ENCODE assay signal across 8 cellular contexts in the genomic region with DNA sequence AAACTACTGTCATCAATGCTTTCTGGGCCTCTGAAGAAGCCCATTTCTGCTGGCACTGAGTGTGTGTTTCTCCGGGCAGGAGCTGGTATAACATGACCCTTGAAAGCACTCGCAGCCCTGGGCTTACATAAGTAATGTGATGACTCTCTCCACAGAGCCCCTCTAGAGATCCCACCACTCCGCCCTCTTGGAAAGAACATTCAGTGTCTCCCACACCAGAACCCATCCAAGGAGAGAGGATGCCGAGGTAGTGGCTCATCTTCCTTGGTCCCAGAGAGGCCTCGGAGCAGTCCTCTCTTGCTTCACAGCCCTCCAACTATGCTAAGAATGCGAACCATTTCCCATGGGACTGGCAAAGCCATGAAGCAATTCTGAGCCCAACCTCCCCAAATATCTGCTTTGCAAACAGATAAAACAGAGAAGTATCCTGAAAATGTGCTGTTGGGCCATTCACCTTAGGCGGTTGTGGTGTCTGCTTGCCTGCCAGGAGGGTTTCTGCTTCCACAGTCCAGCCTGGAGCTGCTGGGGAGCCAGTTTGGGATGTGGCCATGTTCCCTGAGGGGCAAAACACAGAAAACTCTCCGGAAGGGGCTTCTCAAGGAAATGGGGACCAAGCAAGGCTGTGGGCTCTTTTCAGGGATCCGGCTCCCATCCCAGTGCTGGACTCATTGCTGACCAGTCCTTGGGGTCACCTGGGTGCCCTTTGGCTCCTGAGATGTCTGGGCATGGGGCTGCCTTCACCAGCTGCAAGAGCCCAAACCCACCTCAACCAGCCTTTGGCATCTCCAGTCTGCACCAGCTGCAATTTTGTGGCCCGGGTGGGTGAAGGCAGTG. TPM values are rescaled to one million over a fixed set of nuclear protein-coding genes. Genes with fewer than 3 reads are reported as not detected.
A peak's percentile ranks its signal among the peaks of the same experiment; 100 is the strongest.
DNase-seq lines count a peak whose midpoint lies in the region; ATAC-seq, FAIRE-seq and TF ChIP-seq lines count a peak whose summit lies in the region.

No MANE protein-coding gene starts in this region.

- peak overlapping the region; percentile 70 for H3K27ac Mint-ChIP-seq in neural progenitor cell
- H3K27ac Mint-ChIP-seq in activated T-helper 1 cell treated with anti-CD3 and anti-CD28 coated beads, Interleukin-12 subunit alpha, Interleukin-12 subunit beta, Interleukin-2, Interleukin-4 antibody, amounts not matched to agents 30 ng/mL and 10 ng/mL and 1 ng/mL, durations not matched to agents 14 hours and 24 hours and 36 hours, result no peak overlapping the region

- H3K9me3 ChIP-seq in neural progenitor cell (ENCODE audit: low read depth), result no peaks in the 10 kb centered on the region

- POLR2A ChIA-PET in BJ (lab: Charles Lee) (interaction anchor here (1.0 kb wide), 2 partner anchors 41 to 156 kb away, joined by 3 read pairs; no protein-coding TSS in a partner anchor), RWPE1 (lab: Yijun Ruan, JAX; ENCODE audit: low non-redundant PET) (no interaction called here)

- H3K27me3 Mint-ChIP-seq in neural progenitor cell (ENCODE audit: insufficient read depth, low read depth), result peaks cover 8% of the 10 kb centered on the region
- H3K27me3 Mint-ChIP-seq in activated T-helper 1 cell treated with anti-CD3 and anti-CD28 coated beads, Interleukin-12 subunit alpha, Interleukin-12 subunit beta, Interleukin-2, Interleukin-4 antibody, amounts not matched to agents 30 ng/mL and 10 ng/mL and 1 ng/mL, durations not matched to agents 14 hours and 24 hours and 36 hours (ENCODE audit: insufficient read depth), result peaks cover 2% of the 10 kb centered on the region

- peak overlapping the region; percentile 17 for H2AFZ ChIP-seq in neural progenitor cell (replicated peaks)

- no peak for ATAC-seq in HG03439 (IDR thresholded peaks at IDR 0.05; ENCODE audit: unreplicated experiment)

- H3K27me3 ChIP-seq in BJ (ENCODE audit: control insufficient read depth, insufficient read depth, low read length), result no peaks in the 10 kb centered on the region
- no peaks in the 10 kb centered on the region for H3K27me3 ChIP-seq in neural progenitor cell

- H3K9ac ChIP-seq in neural progenitor cell, result no peak overlapping the region

- CTCF ChIA-PET in BJ (lab: Yijun Ruan, JAX) (interaction anchor here (0.7 to 1.8 kb wide), 7 partner anchors 12 to 147 kb away, joined by 3 to 5 read pairs (median 3); no protein-coding TSS in a partner anchor), RWPE1 (lab: Yijun Ruan, JAX) (no interaction called here)

- H3K36me3 ChIP-seq in BJ (ENCODE audit: control insufficient read depth, insufficient read depth, low read length), result no peaks in the 10 kb centered on the region
- no peaks in the 10 kb centered on the region for H3K36me3 ChIP-seq in neural progenitor cell

- H3K4me1 ChIP-seq in neural progenitor cell, result peaks cover 33% of the 10 kb centered on the region

- H3K4me1 Mint-ChIP-seq in neural progenitor cell, result peaks cover 38% of the 10 kb centered on the region
- no peaks in the 10 kb centered on the region for H3K4me1 Mint-ChIP-seq in activated T-helper 1 cell treated with anti-CD3 and anti-CD28 coated beads, Interleukin-12 subunit alpha, Interleukin-12 subunit beta, Interleukin-2, Interleukin-4 antibody, amounts not matched to agents 30 ng/mL and 10 ng/mL and 1 ng/mL, durations not matched to agents 14 hours and 24 hours and 36 hours (ENCODE audit: low read depth)

- TF ChIP-seq CTCF in BJ (IDR thresholded peaks at IDR 0.05; ENCODE audit: insufficient read depth, low read depth, low read length) (no peak), RWPE1 (conservative IDR thresholded peaks at IDR 0.05; ENCODE audit: low read depth) (no peak), fibroblast of mammary gland (conservative IDR thresholded peaks at IDR 0.05; ENCODE audit: control insufficient read depth, insufficient read depth, low read depth, low read length) (no peak), neural progenitor cell (IDR thresholded peaks at IDR 0.05) (no peak)

- H3F3A ChIP-seq in neural progenitor cell (ENCODE audit: low read depth), result no peaks in the 10 kb centered on the region

- no peaks in the 10 kb centered on the region for H3K79me2 ChIP-seq in neural progenitor cell (ENCODE audit: low read depth)

- H3K36me3 Mint-ChIP-seq in neural progenitor cell, result no peaks in the 10 kb centered on the region
- H3K36me3 Mint-ChIP-seq in activated T-helper 1 cell treated with anti-CD3 and anti-CD28 coated beads, Interleukin-12 subunit alpha, Interleukin-12 subunit beta, Interleukin-2, Interleukin-4 antibody, amounts not matched to agents 30 ng/mL and 10 ng/mL and 1 ng/mL, durations not matched to agents 14 hours and 24 hours and 36 hours (ENCODE audit: low read depth), result no peaks in the 10 kb centered on the region

- H3K27ac ChIP-seq in RWPE1 (peak overlapping the region; percentile 99), neural progenitor cell (no peak overlapping the region)

- intact Hi-C loops in activated T-helper 1 cell treated with anti-CD3 and anti-CD28 coated beads, Interleukin-12 subunit alpha, Interleukin-12 subunit beta, Interleukin-2, Interleukin-4 antibody, amounts not matched to agents 30 ng/mL and 10 ng/mL and 1 ng/mL, durations not matched to agents 14 hours and 24 hours and 36 hours (cut with micrococcal nuclease), result no loop called here

- H3K9me3 Mint-ChIP-seq in neural progenitor cell, result no peaks in the 10 kb centered on the region
- H3K9me3 Mint-ChIP-seq in activated T-helper 1 cell treated with anti-CD3 and anti-CD28 coated beads, Interleukin-12 subunit alpha, Interleukin-12 subunit beta, Interleukin-2, Interleukin-4 antibody, amounts not matched to agents 30 ng/mL and 10 ng/mL and 1 ng/mL, durations not matched to agents 14 hours and 24 hours and 36 hours, result no peaks in the 10 kb centered on the region

- no peak overlapping the region for H3K4me3 Mint-ChIP-seq in neural progenitor cell
- H3K4me3 Mint-ChIP-seq in activated T-helper 1 cell treated with anti-CD3 and anti-CD28 coated beads, Interleukin-12 subunit alpha, Interleukin-12 subunit beta, Interleukin-2, Interleukin-4 antibody, amounts not matched to agents 30 ng/mL and 10 ng/mL and 1 ng/mL, durations not matched to agents 14 hours and 24 hours and 36 hours, result no peak overlapping the region

- H3K4me3 ChIP-seq in BJ (ENCODE audit: low read depth, low read length), result no peak overlapping the region
- H3K4me3 ChIP-seq in fibroblast of mammary gland (ENCODE audit: control insufficient read depth, low read depth, low read length), result no peak overlapping the region
- H3K4me3 ChIP-seq in neural progenitor cell, result no peak overlapping the region

- no peak for TF ChIP-seq POLR2A in GM12892 (IDR thresholded peaks at IDR 0.05; ENCODE audit: low read depth, low read length)

- peak overlapping the region; percentile 19 for H3K4me2 ChIP-seq in neural progenitor cell

- DNase-seq in BJ (ENCODE audit: low read depth), result peak; percentile 99
- peak; percentile 87 for DNase-seq in RWPE1 (ENCODE audit: low spot score)
- peak; percentile 98 for DNase-seq in fibroblast of mammary gland (ENCODE audit: low read depth)
- DNase-seq in neural progenitor cell (ENCODE audit: low spot score), result peak; percentile 80
- no peak for DNase-seq in HT-29 (ENCODE audit: low spot score)
- no peak for DNase-seq in activated T-helper 1 cell treated with anti-CD3 and anti-CD28 coated beads, Interleukin-12 subunit alpha, Interleukin-12 subunit beta, Interleukin-2, Interleukin-4 antibody, amounts not matched to agents 30 ng/mL and 10 ng/mL and 1 ng/mL, durations not matched to agents 14 hours and 24 hours and 36 hours (ENCODE audit: low spot score)
- DNase-seq in GM12892 (ENCODE audit: insufficient read length), result no peak

- FAIRE-seq in GM12892 (lab: Jason Lieb, UNC), result no peak

- no peaks in the 10 kb centered on the region for H4K20me1 ChIP-seq in neural progenitor cell (ENCODE audit: low read depth)

RNA-seq across cellular contexts. Expression of gene AMOTL2, which starts 47.3 kb away (rescaled TPM):
- polyA plus RNA-seq in BJ (2011; rRNA removed), result 122 and 199 TPM in 2 replicates
- polyA minus RNA-seq in BJ (2011; rRNA and poly(A)+ RNA removed), result 180 and 200 TPM in 2 replicates
- 62.9 and 121 TPM in 2 replicates for total RNA-seq in neural progenitor cell (ENCODE audit: low replicate concordance)
- 109 and 119 TPM in 2 replicates for total RNA-seq in HT-29 (2014; rRNA removed; shearing (Covaris generic))
- not detected in 2 replicates for total RNA-seq in activated T-helper 1 cell treated with anti-CD3 and anti-CD28 coated beads, Interleukin-12 subunit alpha, Interleukin-12 subunit beta, Interleukin-2, Interleukin-4 antibody, amounts not matched to agents 30 ng/mL and 10 ng/mL and 1 ng/mL, durations not matched to agents 14 hours and 24 hours and 36 hours
- 0.15 TPM for polyA plus RNA-seq in GM12892 (2012; ENCODE audit: missing spikeins)

Comparison
In these comparisons a context has a peak if more than half of its experiments do, and no peak if none do; other contexts are left out.
1. DNase-seq: peak in BJ (single experiment), RWPE1 (single experiment), fibroblast of mammary gland (single experiment) and neural progenitor cell (single experiment); none in HT-29 (single experiment), activated T-helper 1 cell treated with anti-CD3 and anti-CD28 coated beads, Interleukin-12 subunit alpha, Interleukin-12 subunit beta, Interleukin-2, Interleukin-4 antibody, amounts not matched to agents 30 ng/mL and 10 ng/mL and 1 ng/mL, durations not matched to agents 14 hours and 24 hours and 36 hours (single experiment) and GM12892 (single experiment).
2. RNA of gene AMOTL2, which starts 47.3 kb away (total RNA-seq): 109 to 119 TPM in HT-29 and 62.9 to 121 TPM in neural progenitor cell; not detected in activated T-helper 1 cell treated with anti-CD3 and anti-CD28 coated beads, Interleukin-12 subunit alpha, Interleukin-12 subunit beta, Interleukin-2, Interleukin-4 antibody, amounts not matched to agents 30 ng/mL and 10 ng/mL and 1 ng/mL, durations not matched to agents 14 hours and 24 hours and 36 hours; every median in the first group is over 10 times any median in the second.